ENCODE assay signal across 20 cellular contexts in genomic region chr13:21101865-21102576, GRCh38.
"Had no signal": no experiment of that assay in that cellular context is flagged by ENCODE, and none has a peak within 500 bp of the region (broad histone marks: within the 10 kb centered on the region; RNA-seq: fewer than 3 reads in every experiment).

No MANE protein-coding gene starts in this region.

- H3K79me2 ChIP-seq: parathyroid adenoma had no signal

- H3K9ac ChIP-seq: parathyroid adenoma had no signal

- H3K27me3 ChIP-seq: esophagus muscularis mucosa, neutrophil, stomach, thyroid gland had no signal

- ATAC-seq: left ventricle myocardium superior; naive thymus-derived CD8-positive, alpha-beta T cell; sciatic nerve; stimulated activated effector memory CD8-positive, alpha-beta T cell treated with anti-CD3 and anti-CD28 coated beads, Interleukin-12 subunit alpha, Interleukin-12 subunit beta, amount 100 ng/mL, for 72 hours had no signal

- DNase-seq: dermis blood vessel endothelial cell; effector memory CD4-positive, alpha-beta T cell; foreskin melanocyte; hypothalamus; left ventricle myocardium superior; lower lobe of right lung; naive thymus-derived CD8-positive, alpha-beta T cell; nephron progenitor cell; stimulated activated CD4-positive, alpha-beta T cell treated with anti-CD3 and anti-CD28 coated beads, Interleukin-2, amount 100 ng/mL, for 24 hours; stimulated activated CD4-positive, alpha-beta T cell treated with anti-CD3 and anti-CD28 coated beads, Interleukin-4, amount 100 ng/mL, for 24 hours; stimulated activated naive CD4-positive, alpha-beta T cell treated with Interleukin-2 at 50 U/mL for 16 hours; stomach; thyroid gland; trophoblast cell had no signal

- H3K4me1 ChIP-seq: esophagus muscularis mucosa, lower lobe of right lung, parathyroid adenoma, stomach, thyroid gland had no signal

- H3K27ac ChIP-seq: coronary artery, esophagus muscularis mucosa, lower lobe of right lung, neutrophil, parathyroid adenoma, stomach, thyroid gland had no signal

- H3K9me3 ChIP-seq: esophagus muscularis mucosa, lower lobe of right lung, neutrophil, stomach, thyroid gland had no signal

- H3K36me3 ChIP-seq: esophagus muscularis mucosa, lower lobe of right lung, neutrophil, stomach, thyroid gland had no signal

- H3K4me3 ChIP-seq: coronary artery, esophagus muscularis mucosa, lower lobe of right lung, stomach, thyroid gland had no signal

- H2AFZ ChIP-seq: parathyroid adenoma had no signal
